Comparison of ENCODE assay signal across 8 cellular contexts in genomic region chr20:45415822-45416637, GRCh38. TPM values are rescaled to one million over a fixed set of nuclear protein-coding genes. Genes with fewer than 3 reads are reported as not detected.
DNase-seq lines count a peak whose midpoint lies in the region; ATAC-seq, FAIRE-seq and TF ChIP-seq lines count a peak whose summit lies in the region.

TSS of gene PIGT (plus strand) at chr20:45416141. CDS start at chr20:45416157, 16 bp downstream.

- peak within 1 kb of the TSS; percentile 80 for H3K27ac Mint-ChIP-seq in Calu3 (ENCODE audit: unreplicated experiment)

- peak; percentile 97 for FAIRE-seq in endothelial cell of umbilical vein (lab: Jason Lieb, UNC)

- H3K27me3 ChIP-seq in HUES6 (ENCODE audit: control insufficient read depth, insufficient read depth, low read length) = peaks cover 7% of the 10 kb centered on the region; the same call in 1 of the 2 replicates
- H3K27me3 ChIP-seq in OCI-LY3 (ENCODE audit: low read depth, low read length) = no peaks in the 10 kb centered on the region
- no peaks in the 10 kb centered on the region for H3K27me3 ChIP-seq in endothelial cell of umbilical vein (ENCODE audit: control insufficient read depth in 2 of 2, insufficient read depth in 2 of 2, low read length in 2 of 2)

- peak; percentile 82 for ATAC-seq in GM21390 (IDR thresholded peaks at IDR 0.05; ENCODE audit: unreplicated experiment)

- no peaks in the 10 kb centered on the region for H4K20me1 ChIP-seq in OCI-LY3 (ENCODE audit: insufficient read depth, low read length)
- H4K20me1 ChIP-seq in endothelial cell of umbilical vein (replicated peaks; ENCODE audit: control insufficient read depth, extremely low read depth, insufficient read depth, low read length) = no peaks in the 10 kb centered on the region

- H3K4me2 ChIP-seq in OCI-LY3 (ENCODE audit: low read length) (peak within 1 kb of the TSS; percentile 84), endothelial cell of umbilical vein (ENCODE audit: insufficient read depth, low read length) (peak within 1 kb of the TSS; percentile 84)

- CTCF ChIA-PET in Calu3 (lab: Charles Lee) (interaction anchor here (0.9 to 2.1 kb wide), 7 partner anchors 9 to 104 kb away, joined by 3 to 11 read pairs (median 8); partner anchors contain the start of gene SYS1), endothelial cell of umbilical vein (lab: Charles Lee) (interaction anchor here (0.6 to 7.0 kb wide), 9 partner anchors 9 to 122 kb away, joined by 3 to 42 read pairs (median 4); no protein-coding TSS in a partner anchor)

- peak within 1 kb of the TSS; percentile 85 for H2AFZ ChIP-seq in OCI-LY3 (ENCODE audit: low read depth, low read length)
- H2AFZ ChIP-seq in endothelial cell of umbilical vein (ENCODE audit: low read depth, low read length) = peak within 1 kb of the TSS; percentile 94

- peaks cover 27% of the 10 kb centered on the region for H3K79me2 ChIP-seq in OCI-LY3 (ENCODE audit: low read length)
- peaks cover 22% of the 10 kb centered on the region for H3K79me2 ChIP-seq in endothelial cell of umbilical vein (ENCODE audit: control insufficient read depth, insufficient read depth, low read length)

- POLR2A ChIA-PET in endothelial cell of umbilical vein (lab: Charles Lee) = interaction anchor here (0.7 to 1.4 kb wide), 3 partner anchors 9 to 81 kb away, joined by 3 to 5 read pairs (median 3); no protein-coding TSS in a partner anchor

- H3K27ac ChIP-seq in HUES6 (ENCODE audit: low read depth, low read length) = no peak within 1 kb of the TSS; the same call in 1 of the 2 replicates
- H3K27ac ChIP-seq in OCI-LY3 (ENCODE audit: low read length) = peak within 1 kb of the TSS; percentile 40
- H3K27ac ChIP-seq in endothelial cell of umbilical vein (ENCODE audit: insufficient read depth, low read depth, low read length) = peak within 1 kb of the TSS; percentile 64

- H3K9me1 ChIP-seq in endothelial cell of umbilical vein (replicated peaks; ENCODE audit: control insufficient read depth, extremely low read depth, insufficient read depth, low read length) = no peaks in the 10 kb centered on the region

- H3K9ac ChIP-seq in HUES6 (ENCODE audit: low read length) (peak within 1 kb of the TSS; percentile 92), OCI-LY3 (ENCODE audit: low read length) (peak within 1 kb of the TSS; percentile 81), endothelial cell of umbilical vein (replicated peaks; ENCODE audit: extremely low read depth, insufficient read depth, low read length) (peak within 1 kb of the TSS; percentile 88)

- no peaks in the 10 kb centered on the region for H3K27me3 Mint-ChIP-seq in Calu3 (ENCODE audit: unreplicated experiment)

- BruUV-seq in Calu3 (replicated peaks; lab: Mats Ljungman, UMichigan) (no TSS peak), endothelial cell of umbilical vein (replicated peaks; lab: Mats Ljungman, UMichigan) (no TSS peak)

- intact Hi-C loops in Calu3 (cut with micrococcal nuclease; ENCODE audit: unreplicated experiment) (loop anchor here (2.0 kb wide), 1 partner anchor 53 kb away; the partner anchor contains the start of gene SYS1), endothelial cell of umbilical vein (cut with micrococcal nuclease) (loop anchor here (1.0 kb wide), 2 partner anchors 10 to 20 kb away; no protein-coding TSS in a partner anchor)

- DNase-seq in Calu3 (peak; percentile 91), endothelial cell of umbilical vein (ENCODE audit: low read depth, low spot score) (peak; percentile 87), middle frontal gyrus (ENCODE audit: extremely low spot score, low spot score) (peak; percentile 89)
- peak; percentile 85 for DNase-seq in activated CD8-positive, alpha-beta memory T cell treated with anti-CD3 and anti-CD28 coated beads, Interleukin-2, amount 50 U/mL, for 4 hours
- DNase-seq in stimulated activated CD8-positive, alpha-beta memory T cell treated with anti-CD3 and anti-CD28 coated beads, Interleukin-2, amount 100 ng/mL, for 1 hour (ENCODE audit: low read depth in 2 of 2) = peak; percentile 73 to 77

- peaks cover 24% of the 10 kb centered on the region for H3K4me1 Mint-ChIP-seq in Calu3 (ENCODE audit: low read depth, unreplicated experiment)

- TF ChIP-seq POLR2A in endothelial cell of umbilical vein (IDR thresholded peaks at IDR 0.05; ENCODE audit: low read depth, low read length) = peak; percentile 93

- TF ChIP-seq CTCF in Calu3 (IDR thresholded peaks at IDR 0.05; ENCODE audit: unreplicated experiment) = no peak
- no peak for TF ChIP-seq CTCF in OCI-LY3 (IDR thresholded peaks at IDR 0.05; ENCODE audit: low read depth, low read length)
- no peak for TF ChIP-seq CTCF in endothelial cell of umbilical vein (IDR thresholded peaks at IDR 0.05; ENCODE audit: extremely low read depth in 1 of 2, insufficient read depth in 1 of 2, low read depth in 1 of 2, low read length in 2 of 2)

- peaks cover 29% of the 10 kb centered on the region for H3K36me3 Mint-ChIP-seq in Calu3 (ENCODE audit: insufficient read depth, unreplicated experiment)

- H3K9me3 ChIP-seq in HUES6 (ENCODE audit: control insufficient read depth, insufficient read depth, low read depth, low read length) (no peaks in the 10 kb centered on the region), OCI-LY3 (ENCODE audit: insufficient read depth, low read length) (no peaks in the 10 kb centered on the region), endothelial cell of umbilical vein (replicated peaks; ENCODE audit: control insufficient read depth, insufficient read depth, low read length) (no peaks in the 10 kb centered on the region)

- H3K4me3 Mint-ChIP-seq in Calu3 (ENCODE audit: low read depth, unreplicated experiment) = peak within 1 kb of the TSS; percentile 92

- H3K36me3 ChIP-seq in HUES6 (ENCODE audit: control insufficient read depth, insufficient read depth, low read length) (peaks cover 28% of the 10 kb centered on the region), OCI-LY3 (replicated peaks; ENCODE audit: low read depth, low read length) (peaks cover 22% of the 10 kb centered on the region), endothelial cell of umbilical vein (ENCODE audit: control insufficient read depth in 2 of 2, extremely low read depth in 1 of 2, insufficient read depth in 2 of 2, low read length in 2 of 2) (peaks cover 7 to 11% of the 10 kb centered on the region in 2 experiments)

- no peaks in the 10 kb centered on the region for H3K9me3 Mint-ChIP-seq in Calu3 (ENCODE audit: low read depth, unreplicated experiment)

- peak within 1 kb of the TSS; percentile 96 for H3K4me3 ChIP-seq in HUES6 (ENCODE audit: low read depth, low read length)
- H3K4me3 ChIP-seq in OCI-LY3 (ENCODE audit: low read length) = peak within 1 kb of the TSS; percentile 84
- H3K4me3 ChIP-seq in endothelial cell of umbilical vein (replicated peaks in 1 of 3; ENCODE audit: insufficient read depth in 1 of 3, low read depth in 1 of 3, low read length in 3 of 3) = peak within 1 kb of the TSS; percentile 43 to 76 (median 70)

- dilution Hi-C loops in endothelial cell of umbilical vein (cut with MboI; ENCODE audit: extremely low pct_ligation_motif_present, low sequenced_read_pairs) = no loop called here

- peaks cover 9% of the 10 kb centered on the region; the same call in 1 of the 2 replicates for H3K4me1 ChIP-seq in HUES6 (ENCODE audit: control insufficient read depth, insufficient read depth, low read length)
- H3K4me1 ChIP-seq in OCI-LY3 (ENCODE audit: low read length) = peaks cover 17% of the 10 kb centered on the region
- peaks cover 21% of the 10 kb centered on the region for H3K4me1 ChIP-seq in endothelial cell of umbilical vein (ENCODE audit: control insufficient read depth, extremely low read depth, insufficient read depth, low read length)

TF ChIP-seq in endothelial cell of umbilical vein, 7 proteins besides CTCF, POLR2A, EP300 and RAD21:
- TF ChIP-seq EZH2 (IDR thresholded peaks at IDR 0.05; ENCODE audit: borderline replicate concordance, low read depth, low read length, severe bottlenecking) (no peak), POLR2AphosphoS5 (IDR thresholded peaks at IDR 0.05; ENCODE audit: insufficient read depth, low read depth, low read length) (peak; percentile 91)
- TF ChIP-seq, protein P1, sequence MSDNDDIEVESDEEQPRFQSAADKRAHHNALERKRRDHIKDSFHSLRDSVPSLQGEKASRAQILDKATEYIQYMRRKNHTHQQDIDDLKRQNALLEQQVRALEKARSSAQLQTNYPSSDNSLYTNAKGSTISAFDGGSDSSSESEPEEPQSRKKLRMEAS (IDR thresholded peaks at IDR 0.05; ENCODE audit: insufficient read depth, insufficient read length) = peak; percentile 6
TF ChIP-seq in endothelial cell of umbilical vein: peak in this region for 2.

RNA-seq across cellular contexts. Expression of gene PIGT, which starts in this region (rescaled TPM):
- total RNA-seq in Calu3 (2022) = 192 and 193 TPM in 2 replicates
- total RNA-seq in endothelial cell of umbilical vein = 92.7 and 96.8 TPM in 2 replicates
- polyA plus RNA-seq in endothelial cell of umbilical vein = 143 and 162 TPM in 2 replicates
- 110 and 116 TPM in 2 replicates for polyA plus RNA-seq in endothelial cell of umbilical vein (2011; cell fraction: cytosol; rRNA removed)
- 75.5 and 86.2 TPM in 2 replicates for polyA plus RNA-seq in endothelial cell of umbilical vein (2011; cell fraction: nucleus; rRNA removed)
- polyA plus RNA-seq in endothelial cell of umbilical vein (2012) = 85.7 and 98.7 TPM in 2 replicates
- 70.6 and 79.1 TPM in 2 replicates for polyA minus RNA-seq in endothelial cell of umbilical vein
- polyA minus RNA-seq in endothelial cell of umbilical vein (2011; cell fraction: cytosol; rRNA and poly(A)+ RNA removed) = 50.8 TPM
- 47.8 and 52.4 TPM in 2 replicates for polyA minus RNA-seq in endothelial cell of umbilical vein (2011; cell fraction: nucleus; rRNA and poly(A)+ RNA removed)
